In the genomic region with DNA sequence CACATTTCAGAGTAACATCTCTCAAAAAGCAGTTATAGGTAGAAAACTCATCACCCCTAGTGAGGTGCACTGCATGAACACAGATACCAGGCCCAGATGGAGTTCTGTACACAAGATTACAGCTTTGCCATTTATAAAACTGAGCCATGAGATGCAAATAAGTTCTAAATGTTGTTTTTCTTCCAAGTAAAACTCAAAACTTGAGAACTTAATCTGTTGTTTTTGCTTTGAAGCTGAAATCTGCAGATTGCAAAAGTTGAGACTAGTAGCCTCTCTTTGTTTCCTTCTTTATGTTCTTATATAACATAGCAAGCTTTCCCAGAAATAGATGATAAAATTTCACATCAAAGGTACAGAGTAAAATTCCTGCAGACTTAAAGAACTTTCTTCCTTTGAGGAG, we compare ENCODE assay signal across 14 cellular contexts.
A peak's percentile ranks its signal among the peaks of the same experiment; 100 is the strongest.
DNase-seq lines count a peak whose midpoint lies in the region; ATAC-seq and TF ChIP-seq lines count a peak whose summit lies in the region.
"Had no signal": no experiment of that assay in that cellular context is flagged by ENCODE, and none has a peak within 500 bp of the region (broad histone marks: within the 10 kb centered on the region; RNA-seq: fewer than 3 reads in every experiment).

No MANE protein-coding gene starts in this region.

- no peak overlapping the region for H2AFZ ChIP-seq in Karpas-422 (ENCODE audit: low read length)
- H2AFZ ChIP-seq: GM23248 had no signal

- no peak overlapping the region for H3K9ac ChIP-seq in Karpas-422 (ENCODE audit: low read length)
- H3K9ac ChIP-seq: BLaER1 treated with 17β-estradiol and CSF1 and Interleukin-3, amounts not matched to agents 10 nM and 100 nM; GM23248 had no signal

- peak overlapping the region; percentile 47 for H3K27ac Mint-ChIP-seq in mesothelial cell of epicardium
- H3K27ac Mint-ChIP-seq: CD4-positive, CD25-positive, alpha-beta regulatory T cell had no signal

- no peaks in the 10 kb centered on the region for H3K9me3 ChIP-seq in Karpas-422 (ENCODE audit: low read length)
- H3K9me3 ChIP-seq in testis: no peaks in the 10 kb centered on the region
- H3K9me3 ChIP-seq in upper lobe of right lung: no peaks in the 10 kb centered on the region
- H3K9me3 ChIP-seq: BLaER1 treated with 17β-estradiol and CSF1 and Interleukin-3, amounts not matched to agents 10 nM and 100 nM had no signal

- TF ChIP-seq POLR2A in testis (IDR thresholded peaks at IDR 0.05): no peak

- no peaks in the 10 kb centered on the region for H3K4me1 ChIP-seq in Karpas-422 (ENCODE audit: low read length)
- H3K4me1 ChIP-seq in testis: peaks cover 3% of the 10 kb centered on the region
- peaks cover 6% of the 10 kb centered on the region for H3K4me1 ChIP-seq in upper lobe of right lung
- H3K4me1 ChIP-seq: BLaER1 treated with 17β-estradiol and CSF1 and Interleukin-3, amounts not matched to agents 10 nM and 100 nM had no signal

- TF ChIP-seq CTCF in mesothelial cell of epicardium (IDR thresholded peaks at IDR 0.05; ENCODE audit: unreplicated experiment) (no peak), testis (IDR thresholded peaks at IDR 0.05) (no peak), upper lobe of right lung (IDR thresholded peaks at IDR 0.05) (no peak)

- no peaks in the 10 kb centered on the region for H3K79me2 ChIP-seq in Karpas-422 (ENCODE audit: low read length)

- H3K4me3 ChIP-seq in Karpas-422 (ENCODE audit: low read length) (no peak overlapping the region), testis (no peak overlapping the region), upper lobe of right lung (no peak overlapping the region)
- H3K4me3 ChIP-seq: BLaER1 treated with 17β-estradiol and CSF1 and Interleukin-3, amounts not matched to agents 10 nM and 100 nM; GM23248 had no signal

- no peaks in the 10 kb centered on the region for H3K36me3 Mint-ChIP-seq in mesothelial cell of epicardium
- H3K36me3 Mint-ChIP-seq: CD4-positive, CD25-positive, alpha-beta regulatory T cell had no signal

- intact Hi-C loops in testis (cut with DNase I; ENCODE audit: low total_unique reads): no loop called here
- intact Hi-C loops in upper lobe of right lung (cut with DNase I): no loop called here

- H3K9me2 ChIP-seq in Karpas-422 (replicated peaks; ENCODE audit: insufficient read depth, low read length): no peaks in the 10 kb centered on the region

- ATAC-seq in upper lobe of right lung: no peak

- no peaks in the 10 kb centered on the region for H4K20me1 ChIP-seq in Karpas-422 (ENCODE audit: insufficient read depth, low read depth, low read length)
- H4K20me1 ChIP-seq: BLaER1 treated with 17β-estradiol and CSF1 and Interleukin-3, amounts not matched to agents 10 nM and 100 nM had no signal

- H3K27me3 Mint-ChIP-seq in mesothelial cell of epicardium (ENCODE audit: low read depth): no peaks in the 10 kb centered on the region
- H3K27me3 Mint-ChIP-seq: CD4-positive, CD25-positive, alpha-beta regulatory T cell had no signal

- H3K9me3 Mint-ChIP-seq in mesothelial cell of epicardium: no peaks in the 10 kb centered on the region
- H3K9me3 Mint-ChIP-seq: CD4-positive, CD25-positive, alpha-beta regulatory T cell had no signal

- no peak overlapping the region for H3K4me2 ChIP-seq in Karpas-422 (ENCODE audit: low read depth, low read length, poor library complexity, severe bottlenecking)
- H3K4me2 ChIP-seq: BLaER1 treated with 17β-estradiol and CSF1 and Interleukin-3, amounts not matched to agents 10 nM and 100 nM had no signal

- H3K27ac ChIP-seq in Karpas-422 (ENCODE audit: low read length) (no peak overlapping the region), testis (no peak overlapping the region), upper lobe of right lung (no peak overlapping the region)
- H3K27ac ChIP-seq: BLaER1 treated with 17β-estradiol and CSF1 and Interleukin-3, amounts not matched to agents 10 nM and 100 nM; GM23248 had no signal

- no peaks in the 10 kb centered on the region for H3K36me3 ChIP-seq in Karpas-422 (ENCODE audit: insufficient read depth, low read length)
- H3K36me3 ChIP-seq in testis (ENCODE audit: low read depth, missing control alignments): no peaks in the 10 kb centered on the region
- H3K36me3 ChIP-seq in upper lobe of right lung: no peaks in the 10 kb centered on the region
- H3K36me3 ChIP-seq: BLaER1 treated with 17β-estradiol and CSF1 and Interleukin-3, amounts not matched to agents 10 nM and 100 nM had no signal

- H3K4me3 Mint-ChIP-seq in mesothelial cell of epicardium: no peak overlapping the region
- H3K4me3 Mint-ChIP-seq: CD4-positive, CD25-positive, alpha-beta regulatory T cell had no signal

- H3K4me1 Mint-ChIP-seq in mesothelial cell of epicardium: peaks cover 17% of the 10 kb centered on the region
- H3K4me1 Mint-ChIP-seq: CD4-positive, CD25-positive, alpha-beta regulatory T cell had no signal

- H3K27me3 ChIP-seq in Karpas-422 (ENCODE audit: low read length) (no peaks in the 10 kb centered on the region; the same call in 1 of the 2 replicates), testis (no peaks in the 10 kb centered on the region), upper lobe of right lung (no peaks in the 10 kb centered on the region)
- H3K27me3 ChIP-seq: BLaER1 treated with 17β-estradiol and CSF1 and Interleukin-3, amounts not matched to agents 10 nM and 100 nM had no signal

- DNase-seq in LoVo (ENCODE audit: low spot score): peak; percentile 0
- DNase-seq in fibroblast of gingiva (ENCODE audit: low read depth): peak; percentile 0
- no peak for DNase-seq in mesothelial cell of epicardium (ENCODE audit: low spot score in 2 of 2, unreplicated experiment in 2 of 2)
- DNase-seq in superior temporal gyrus (ENCODE audit: extremely low spot score): peak; percentile 60
- DNase-seq in Karpas-422: no peak
- DNase-seq in testis: no peak
- DNase-seq in upper lobe of right lung: no peak
- DNase-seq: ACHN; Calu3; CD4-positive, CD25-positive, alpha-beta regulatory T cell; DMS 273 treated with DMSO at 0.1 percent for 48 hours; GM23248; H7 had no signal

Comparison
In these comparisons a context has a peak if more than half of its experiments do, and no peak if none do; other contexts are left out.
1. DNase-seq: peak in LoVo (single experiment), fibroblast of gingiva (single experiment) and superior temporal gyrus (single experiment); none in mesothelial cell of epicardium (0 of 2), Karpas-422 (single experiment), testis (single experiment) and upper lobe of right lung (single experiment).